ENCODE assay signal across 8 cellular contexts in the genomic region with DNA sequence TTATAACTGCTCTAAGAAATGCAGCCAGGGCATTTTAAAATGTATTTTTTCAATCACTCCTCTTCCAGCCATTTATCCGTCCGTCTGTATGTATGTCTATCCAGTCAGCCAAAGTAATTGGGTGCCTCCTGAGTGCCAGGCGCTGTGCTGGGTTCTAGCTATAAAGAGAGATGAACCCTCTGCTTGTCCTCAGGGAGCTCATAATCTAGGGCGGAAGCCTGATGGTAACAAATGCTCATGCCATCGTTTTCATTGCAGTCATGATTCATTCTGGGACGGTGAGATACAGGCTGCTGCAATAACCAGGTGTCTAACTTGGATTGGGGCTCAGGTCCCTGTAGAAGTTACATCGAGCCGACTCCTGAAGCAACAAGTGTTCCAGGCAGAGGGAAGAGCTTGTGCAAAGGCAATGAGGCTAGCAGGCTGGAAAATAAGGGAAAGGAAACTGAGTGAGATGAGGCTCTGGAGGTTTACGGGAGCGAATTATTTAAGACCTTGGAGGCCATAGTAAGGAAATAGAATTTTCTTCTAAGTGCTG. TPM values are rescaled to one million over a fixed set of nuclear protein-coding genes. Genes with fewer than 3 reads are reported as not detected.
DNase-seq lines count a peak whose midpoint lies in the region; ATAC-seq and TF ChIP-seq lines count a peak whose summit lies in the region.

No MANE protein-coding gene starts in this region.

- peaks cover 41 to 50% (median 47%) of the 10 kb centered on the region in 4 donors for H3K4me1 Mint-ChIP-seq in CD4-positive, alpha-beta memory T cell
- H3K4me1 Mint-ChIP-seq in neural progenitor cell = peaks cover 52% of the 10 kb centered on the region

- DNase-seq in CD4-positive, alpha-beta memory T cell = peak in 1 of 5 donors; percentile 45
- DNase-seq in MG63 (no peak), neural progenitor cell (ENCODE audit: low spot score) (no peak), foreskin melanocyte (no peak), NCI-H1417 treated with DMSO at 0.1 percent for 48 hours (lab: John Stamatoyannopoulos, UW) (no peak)

- H3K79me2 ChIP-seq in neural progenitor cell (ENCODE audit: low read depth) = no peaks in the 10 kb centered on the region

- no peak overlapping the region for H2AFZ ChIP-seq in neural progenitor cell (replicated peaks)

- no peaks in the 10 kb centered on the region for H4K20me1 ChIP-seq in neural progenitor cell (ENCODE audit: low read depth)

- ATAC-seq in GM21528 (IDR thresholded peaks at IDR 0.05; ENCODE audit: low FRiP score, unreplicated experiment) (no peak), HG03354 (IDR thresholded peaks at IDR 0.05; ENCODE audit: poor library complexity, severe bottlenecking, unreplicated experiment) (no peak)

- H3K9ac ChIP-seq in duodenal mucosa (ENCODE audit: low read depth in 1 of 2, low read length in 2 of 2) = peak overlapping the region; percentile 20 to 56
- H3K9ac ChIP-seq in neural progenitor cell = no peak overlapping the region

- H3K36me3 Mint-ChIP-seq in CD4-positive, alpha-beta memory T cell = peaks cover 0 to 7% of the 10 kb centered on the region in 2 donors
- H3K36me3 Mint-ChIP-seq in neural progenitor cell = no peaks in the 10 kb centered on the region

- CTCF ChIA-PET in CD4-positive, alpha-beta memory T cell (lab: Charles Lee; ENCODE audit: partially characterized antibody) = interaction anchor here (0.6 to 13.1 kb wide), 7 partner anchors 11 to 418 kb away, joined by 3 to 550 read pairs (median 7); a partner anchor contains a TSS

- H3K4me2 ChIP-seq in neural progenitor cell = peak overlapping the region; percentile 71

- H3F3A ChIP-seq in neural progenitor cell (ENCODE audit: low read depth) = peaks cover 36% of the 10 kb centered on the region

- peaks cover 50% of the 10 kb centered on the region for H3K4me1 ChIP-seq in CD4-positive, alpha-beta memory T cell (ENCODE audit: insufficient read depth, low read length)
- peaks cover 6 to 10% of the 10 kb centered on the region in 2 donors for H3K4me1 ChIP-seq in duodenal mucosa (ENCODE audit: control insufficient read depth in 1 of 2, insufficient read depth in 2 of 2, low read length in 2 of 2)
- H3K4me1 ChIP-seq in neural progenitor cell = peaks cover 25% of the 10 kb centered on the region

- H3K27ac ChIP-seq in CD4-positive, alpha-beta memory T cell (ENCODE audit: low read depth, low read length) = peak overlapping the region; percentile 82
- H3K27ac ChIP-seq in duodenal mucosa (ENCODE audit: low read depth, low read length) (peak overlapping the region; percentile 37), neural progenitor cell (no peak overlapping the region)

- no peaks in the 10 kb centered on the region for H3K27me3 Mint-ChIP-seq in CD4-positive, alpha-beta memory T cell
- peaks cover 10% of the 10 kb centered on the region for H3K27me3 Mint-ChIP-seq in neural progenitor cell (ENCODE audit: insufficient read depth, low read depth)

- peaks cover 0 to 2% (median 0%) of the 10 kb centered on the region in 8 donors for H3K9me3 Mint-ChIP-seq in CD4-positive, alpha-beta memory T cell
- no peaks in the 10 kb centered on the region for H3K9me3 Mint-ChIP-seq in neural progenitor cell

- no peaks in the 10 kb centered on the region for H3K9me3 ChIP-seq in CD4-positive, alpha-beta memory T cell (ENCODE audit: control insufficient read depth in 1 of 2, low read length in 2 of 2)
- H3K9me3 ChIP-seq in MG63 (no peaks in the 10 kb centered on the region), duodenal mucosa (ENCODE audit: control insufficient read depth in 1 of 2, low read length in 2 of 2) (no peaks in the 10 kb centered on the region), neural progenitor cell (ENCODE audit: low read depth) (no peaks in the 10 kb centered on the region)

- intact Hi-C loops in CD4-positive, alpha-beta memory T cell (cut with micrococcal nuclease) = no loop called here

- no peaks in the 10 kb centered on the region for H3K27me3 ChIP-seq in CD4-positive, alpha-beta memory T cell (ENCODE audit: insufficient read depth, low read length)
- H3K27me3 ChIP-seq in MG63 (no peaks in the 10 kb centered on the region), duodenal mucosa (ENCODE audit: control insufficient read depth in 1 of 2, insufficient read depth in 2 of 2, low read length in 2 of 2) (no peaks in the 10 kb centered on the region), neural progenitor cell (no peaks in the 10 kb centered on the region)

- H3K27ac Mint-ChIP-seq in CD4-positive, alpha-beta memory T cell = peak overlapping the region; percentile 95 to 100 (median 99)
- peak overlapping the region; percentile 13 for H3K27ac Mint-ChIP-seq in neural progenitor cell

- H3K4me3 ChIP-seq in CD4-positive, alpha-beta memory T cell (ENCODE audit: low read length in 2 of 2) = peak overlapping the region in 1 of 2 donors; percentile 51
- H3K4me3 ChIP-seq in MG63 (peak overlapping the region; percentile 41), duodenal mucosa (ENCODE audit: low read depth in 1 of 2, low read length in 2 of 2) (peak overlapping the region; percentile 53 to 72), neural progenitor cell (peak overlapping the region; percentile 47)

- no peaks in the 10 kb centered on the region for H3K36me3 ChIP-seq in CD4-positive, alpha-beta memory T cell (ENCODE audit: insufficient read depth, low read length)
- H3K36me3 ChIP-seq in MG63 = no peaks in the 10 kb centered on the region
- H3K36me3 ChIP-seq in duodenal mucosa (ENCODE audit: control insufficient read depth in 1 of 2, insufficient read depth in 2 of 2, low read length in 2 of 2) = no peaks in the 10 kb centered on the region
- H3K36me3 ChIP-seq in neural progenitor cell = no peaks in the 10 kb centered on the region

- POLR2A ChIA-PET in CD4-positive, alpha-beta memory T cell (lab: Charles Lee; ENCODE audit: partially characterized antibody) = interaction anchor here (1.2 to 6.9 kb wide), 6 partner anchors 12 to 138 kb away, joined by 3 to 237 read pairs (median 36); a partner anchor contains a TSS

- H3K4me3 Mint-ChIP-seq in CD4-positive, alpha-beta memory T cell = peak overlapping the region; percentile 83 to 97 (median 90)
- peak overlapping the region; percentile 76 for H3K4me3 Mint-ChIP-seq in neural progenitor cell

- TF ChIP-seq CTCF in neural progenitor cell (IDR thresholded peaks at IDR 0.05) = no peak

RNA-seq across cellular contexts. Expression of a gene that starts 11.6 kb away (rescaled TPM):
- 10 to 100 TPM; 23.0 to 24.9 TPM for total RNA-seq in CD4-positive, alpha-beta memory T cell
- polyA plus RNA-seq in CD4-positive, alpha-beta memory T cell = 100 to 1,000 TPM in 1 of 2 donors, 10 to 100 TPM in 1; 61.6 to 139 TPM
- total RNA-seq in MG63 (2014; rRNA removed; shearing (Covaris generic); ENCODE audit: low replicate concordance) = 62.2 and 66.0 TPM in 2 replicates
- total RNA-seq in neural progenitor cell (ENCODE audit: low replicate concordance) = 2.4 and 7.2 TPM in 2 replicates

RNA-seq across cellular contexts. Expression of a gene that starts 25.4 kb away (rescaled TPM):
- total RNA-seq in CD4-positive, alpha-beta memory T cell = 1 to 10 TPM; 2.7 to 2.9 TPM
- under 1 TPM; 0.12 to 0.15 TPM for polyA plus RNA-seq in CD4-positive, alpha-beta memory T cell
- total RNA-seq in MG63 (2014; rRNA removed; shearing (Covaris generic); ENCODE audit: low replicate concordance) = not detected in 2 replicates
- not detected in 2 replicates for total RNA-seq in neural progenitor cell (ENCODE audit: low replicate concordance)

RNA-seq across cellular contexts. Expression of a gene that starts 56.4 kb away (rescaled TPM):
- total RNA-seq in CD4-positive, alpha-beta memory T cell = 10 to 100 TPM; 18.4 to 19.2 TPM
- polyA plus RNA-seq in CD4-positive, alpha-beta memory T cell = 1 to 10 TPM in 1 of 2 donors, under 1 TPM in 1; 0.02 to 1.7 TPM
- 10.4 and 11.5 TPM in 2 replicates for total RNA-seq in MG63 (2014; rRNA removed; shearing (Covaris generic); ENCODE audit: low replicate concordance)
- 7.0 and 26.5 TPM in 2 replicates for total RNA-seq in neural progenitor cell (ENCODE audit: low replicate concordance)
